8 cellular contexts compared by ENCODE assay signal in genomic region chr11:65355013-65355775, GRCh38. TPM values are rescaled to one million over a fixed set of nuclear protein-coding genes. Genes with fewer than 3 reads are reported as not detected.
DNase-seq lines count a peak whose midpoint lies in the region; ATAC-seq and TF ChIP-seq lines count a peak whose summit lies in the region.

No MANE protein-coding gene starts in this region.

- no peaks in the 10 kb centered on the region for H3K9me3 ChIP-seq in lower lobe of right lung

- H3K27ac Mint-ChIP-seq in stimulated activated memory B cell treated with anti-CD40 and anti-IgM and Interleukin-4, amounts not matched to agents 10 μg/mL and 1 μg/mL and 100 μg/mL, for 72 hours: peak overlapping the region; percentile 87

- ATAC-seq in HG02623 (IDR thresholded peaks at IDR 0.05; ENCODE audit: unreplicated experiment) (peak; percentile 12), lower lobe of right lung (peak; percentile 37 to 50)
- ATAC-seq in stimulated activated memory B cell treated with anti-CD40 and anti-IgM and Interleukin-4, amounts not matched to agents 10 μg/mL and 1 μg/mL and 100 μg/mL, for 72 hours: peak; percentile 50

- H3K27ac ChIP-seq in lower lobe of right lung: peak overlapping the region; percentile 18

- H3K4me3 ChIP-seq in GM12864 (ENCODE audit: low read depth, low read length) (peak overlapping the region; percentile 74), WI38 (ENCODE audit: low read depth, low read length) (peak overlapping the region; percentile 58), lower lobe of right lung (peak overlapping the region; percentile 73)

- H3K4me1 ChIP-seq in lower lobe of right lung: peaks cover 22% of the 10 kb centered on the region

- peak overlapping the region; percentile 94 for H3K4me3 Mint-ChIP-seq in stimulated activated memory B cell treated with anti-CD40 and anti-IgM and Interleukin-4, amounts not matched to agents 10 μg/mL and 1 μg/mL and 100 μg/mL, for 72 hours

- H3K36me3 ChIP-seq in lower lobe of right lung: peaks cover 26% of the 10 kb centered on the region

- TF ChIP-seq CTCF in GM12864 (IDR thresholded peaks at IDR 0.05; ENCODE audit: low read depth, low read length, missing control alignments): no peak
- no peak for TF ChIP-seq CTCF in WI38 (IDR thresholded peaks at IDR 0.05; ENCODE audit: low read depth, low read length)
- TF ChIP-seq CTCF in lower lobe of right lung (IDR thresholded peaks at IDR 0.05): no peak

- no peaks in the 10 kb centered on the region for H3K27me3 Mint-ChIP-seq in stimulated activated memory B cell treated with anti-CD40 and anti-IgM and Interleukin-4, amounts not matched to agents 10 μg/mL and 1 μg/mL and 100 μg/mL, for 72 hours

- no peak for DNase-seq in GM12864 (ENCODE audit: low read depth)
- peak; percentile 3 for DNase-seq in NCI-H1694 treated with DMSO at 0.1 percent for 48 hours (lab: John Stamatoyannopoulos, UW)
- DNase-seq in cerebellar cortex (ENCODE audit: low spot score): peak; percentile 41
- DNase-seq in lower lobe of right lung: peak; percentile 68
- no peak for DNase-seq in SW480 (ENCODE audit: low spot score)

- peaks cover 13% of the 10 kb centered on the region for H3K27me3 ChIP-seq in lower lobe of right lung (ENCODE audit: low read depth)

- no peaks in the 10 kb centered on the region for H3K9me3 Mint-ChIP-seq in stimulated activated memory B cell treated with anti-CD40 and anti-IgM and Interleukin-4, amounts not matched to agents 10 μg/mL and 1 μg/mL and 100 μg/mL, for 72 hours

- H3K36me3 Mint-ChIP-seq in stimulated activated memory B cell treated with anti-CD40 and anti-IgM and Interleukin-4, amounts not matched to agents 10 μg/mL and 1 μg/mL and 100 μg/mL, for 72 hours: peaks cover 15% of the 10 kb centered on the region

- intact Hi-C loops in lower lobe of right lung (cut with DNase I): no loop called here

- H3K4me1 Mint-ChIP-seq in stimulated activated memory B cell treated with anti-CD40 and anti-IgM and Interleukin-4, amounts not matched to agents 10 μg/mL and 1 μg/mL and 100 μg/mL, for 72 hours: peaks cover 29% of the 10 kb centered on the region

RNA-seq across cellular contexts. Expression of gene TIGD3, which starts 0.6 kb away (rescaled TPM):
- total RNA-seq in lower lobe of right lung: 0.18 TPM

RNA-seq across cellular contexts. Expression of gene DPF2, which starts 21.5 kb away (rescaled TPM):
- total RNA-seq in lower lobe of right lung: 45.8 TPM

RNA-seq across cellular contexts. Expression of gene SLC25A45, which starts 27.3 kb away (rescaled TPM):
- 13.0 TPM for total RNA-seq in lower lobe of right lung

RNA-seq across cellular contexts. Expression of gene FRMD8, which starts 31.2 kb away (rescaled TPM):
- 22.6 TPM for total RNA-seq in lower lobe of right lung

RNA-seq across cellular contexts. Expression of gene CDC42EP2, which starts 40.5 kb away (rescaled TPM):
- 17.0 TPM for total RNA-seq in lower lobe of right lung

Comparison
In these comparisons a context has a peak if more than half of its experiments do, and no peak if none do; other contexts are left out.
1. DNase-seq: peak in NCI-H1694 treated with DMSO at 0.1 percent for 48 hours (single experiment), cerebellar cortex (single experiment) and lower lobe of right lung (single experiment); none in GM12864 (single experiment) and SW480 (single experiment).
2. Peak in every context shown above with its lines, with median percentiles within 50 percentile points of each other: H3K4me3 ChIP-seq and ATAC-seq.